ENCODE assay signal across 24 cellular contexts in genomic region chr1:45867697-45868346, GRCh38.
DNase-seq lines count a peak whose midpoint lies in the region; ATAC-seq, FAIRE-seq and TF ChIP-seq lines count a peak whose summit lies in the region.
"Had no signal": no experiment of that assay in that cellular context is flagged by ENCODE, and none has a peak within 500 bp of the region (broad histone marks: within the 10 kb centered on the region; RNA-seq: fewer than 3 reads in every experiment).

No MANE protein-coding gene starts in this region.

- H3K9ac ChIP-seq in PC-3 (ENCODE audit: low read length) (no peak overlapping the region), HepG2 (ENCODE audit: insufficient read depth, low read depth, low read length) (peak overlapping the region; percentile 58)

- ATAC-seq in activated naive CD8-positive, alpha-beta T cell treated with anti-CD3 and anti-CD28 coated beads, Interleukin-2, amount 50 U/mL, for 24 hours = peak; percentile 33
- ATAC-seq in PC-3 = peak; percentile 5; the same call in 1 of the 2 replicates
- ATAC-seq in HepG2 = peak; percentile 60
- ATAC-seq in GM21390 (IDR thresholded peaks at IDR 0.05; ENCODE audit: unreplicated experiment) = no peak

- no peaks in the 10 kb centered on the region for H3K36me3 Mint-ChIP-seq in activated naive CD8-positive, alpha-beta T cell treated with anti-CD3 and anti-CD28 coated beads, Interleukin-2, amount 50 U/mL, for 24 hours (ENCODE audit: low read depth)
- H3K36me3 Mint-ChIP-seq in activated naive CD8-positive, alpha-beta T cell treated with anti-CD3 and anti-CD28 coated beads for 36 hours = no peaks in the 10 kb centered on the region

- H2AFZ ChIP-seq in PC-3 (ENCODE audit: low read length) (no peak overlapping the region), HepG2 (ENCODE audit: low read length) (no peak overlapping the region)
- H2AFZ ChIP-seq: PC-9 had no signal

- no peaks in the 10 kb centered on the region for H3K9me2 ChIP-seq in PC-3 (replicated peaks; ENCODE audit: low read length)

- in situ Hi-C loops in HepG2 (cut with HindIII; ENCODE audit: extremely low pct_ligation_motif_present, low pct_unique_long_range_greater_than_20kb) = no loop called here

- intact Hi-C loops in PC-3 (cut with micrococcal nuclease) (no loop called here), HepG2 (cut with micrococcal nuclease; ENCODE audit: unreplicated experiment) (no loop called here)

- H3K4me3 ChIP-seq in PC-3 (ENCODE audit: low read length) = no peak overlapping the region
- peak overlapping the region in 1 of 3 experiments; percentile 20; a peak in 1 of 6 replicates for H3K4me3 ChIP-seq in HepG2 (replicated peaks in 1 of 3; ENCODE audit: insufficient read depth in 1 of 3, low read depth in 2 of 3, low read length in 3 of 3)
- H3K4me3 ChIP-seq: HAP-1, MG63, PC-9, SJCRH30 had no signal

- WGBS in HepG2 (ENCODE audit: low lambda C conversion rate) = 21% methylated on average over 2 of the region's 2 CpGs

- H3K4me1 ChIP-seq in PC-3 (ENCODE audit: insufficient read depth, low read length) = peaks cover 72% of the 10 kb centered on the region
- H3K4me1 ChIP-seq in HepG2 (ENCODE audit: insufficient read depth, low read length) = peaks cover 88% of the 10 kb centered on the region

- no peak overlapping the region for H3K4me3 Mint-ChIP-seq in activated naive CD8-positive, alpha-beta T cell treated with anti-CD3 and anti-CD28 coated beads, Interleukin-2, amount 50 U/mL, for 24 hours
- H3K4me3 Mint-ChIP-seq in activated naive CD8-positive, alpha-beta T cell treated with anti-CD3 and anti-CD28 coated beads for 36 hours = no peak overlapping the region
- H3K4me3 Mint-ChIP-seq: CD4-positive, alpha-beta T cell had no signal

- H4K20me1 ChIP-seq in PC-3 (ENCODE audit: low read length) (no peaks in the 10 kb centered on the region), HepG2 (ENCODE audit: insufficient read depth, low read length) (no peaks in the 10 kb centered on the region)

- CTCF ChIA-PET in PC-3 (lab: Charles Lee) = no interaction called here
- CTCF ChIA-PET in HepG2 (lab: Yijun Ruan, JAX; ENCODE audit: low intra/inter-chr PET ratio, low total read pairs) = no interaction called here

- H3K27ac Mint-ChIP-seq in activated naive CD8-positive, alpha-beta T cell treated with anti-CD3 and anti-CD28 coated beads, Interleukin-2, amount 50 U/mL, for 24 hours = no peak overlapping the region
- H3K27ac Mint-ChIP-seq in activated naive CD8-positive, alpha-beta T cell treated with anti-CD3 and anti-CD28 coated beads for 36 hours = no peak overlapping the region
- H3K27ac Mint-ChIP-seq: CD4-positive, alpha-beta T cell had no signal

- peak overlapping the region; percentile 5; the same call in 1 of the 2 replicates for H3K27ac ChIP-seq in PC-3 (ENCODE audit: low read length)
- H3K27ac ChIP-seq in HepG2 (ENCODE audit: extremely low read length, insufficient read depth, low read length) = peak overlapping the region; percentile 81
- H3K27ac ChIP-seq: SJCRH30 had no signal

- H3K27me3 ChIP-seq in PC-3 (ENCODE audit: low read length) (no peaks in the 10 kb centered on the region), HepG2 (ENCODE audit: control insufficient read depth in 1 of 2, insufficient read depth in 2 of 2, low read length in 2 of 2) (no peaks in the 10 kb centered on the region)
- H3K27me3 ChIP-seq: MG63, SJCRH30 had no signal

- TF ChIP-seq CTCF in PC-3 (conservative IDR thresholded peaks at IDR 0.05; ENCODE audit: low read depth, low read length) (no peak), HepG2 (CRISPR knock-in tag; IDR thresholded peaks at IDR 0.05) (no peak)

- H3K9me3 ChIP-seq in PC-3 (ENCODE audit: low read length) (no peaks in the 10 kb centered on the region), HepG2 (ENCODE audit: low read length) (no peaks in the 10 kb centered on the region)
- H3K9me3 ChIP-seq: Caco-2, HAP-1, MG63, SJCRH30 had no signal

- peak; percentile 86 for FAIRE-seq in HepG2 (lab: Jason Lieb, UNC)

- no peak overlapping the region for H3K4me2 ChIP-seq in PC-3 (ENCODE audit: low read length)
- H3K4me2 ChIP-seq in HepG2 (ENCODE audit: low read depth, low read length) = peak overlapping the region; percentile 67
- H3K4me2 ChIP-seq: PC-9 had no signal

- no peak for TF ChIP-seq RAD21 in HepG2 (CRISPR knock-in tag; IDR thresholded peaks at IDR 0.05)

- no peak for TF ChIP-seq POLR2A in HepG2 (IDR thresholded peaks at IDR 0.05; ENCODE audit: insufficient read depth in 1 of 2, low read depth in 2 of 2, low read length in 2 of 2)

- no peak for DNase-seq in activated naive CD8-positive, alpha-beta T cell treated with anti-CD3 and anti-CD28 coated beads, Interleukin-2, amount 50 U/mL, for 24 hours
- no peak for DNase-seq in activated naive CD8-positive, alpha-beta T cell treated with anti-CD3 and anti-CD28 coated beads for 36 hours
- DNase-seq in PC-3 (peak; percentile 37), HepG2 (ENCODE audit: low spot score) (peak; percentile 78), NK-92 (lab: John Stamatoyannopoulos, UW; ENCODE audit: unreplicated experiment) (no peak), AG08396 (ENCODE audit: low spot score) (no peak), SW 1271 (lab: John Stamatoyannopoulos, UW) (no peak)
- DNase-seq: 8988T; Caco-2; CD4-positive, alpha-beta T cell; DMS153; EL; Kasumi-1; MG63; NCI-H1092; NCI-H1436 treated with DMSO at 0.1 percent for 48 hours; NCI-H2029 treated with DMSO at 0.1 percent for 48 hours; NCI-H2171 treated with DMSO at 0.1 percent for 48 hours; NCI-H446; NCI-H526 treated with DMSO at 0.1 percent for 48 hours; PC-9; SJCRH30 had no signal

- no peaks in the 10 kb centered on the region for H3K36me3 ChIP-seq in PC-3 (ENCODE audit: low read depth, low read length)
- H3K36me3 ChIP-seq in HepG2 (replicated peaks in 1 of 2; ENCODE audit: control insufficient read depth in 1 of 2, insufficient read depth in 2 of 2, low read length in 2 of 2) = no peaks in the 10 kb centered on the region
- H3K36me3 ChIP-seq: HAP-1, MG63, SJCRH30 had no signal

- peaks cover 3% of the 10 kb centered on the region for H3K9me3 Mint-ChIP-seq in activated naive CD8-positive, alpha-beta T cell treated with anti-CD3 and anti-CD28 coated beads, Interleukin-2, amount 50 U/mL, for 24 hours
- H3K9me3 Mint-ChIP-seq in activated naive CD8-positive, alpha-beta T cell treated with anti-CD3 and anti-CD28 coated beads for 36 hours = no peaks in the 10 kb centered on the region
- H3K9me3 Mint-ChIP-seq: CD4-positive, alpha-beta T cell had no signal

- peaks cover 64% of the 10 kb centered on the region for H3K79me2 ChIP-seq in PC-3 (ENCODE audit: low read length)
- H3K79me2 ChIP-seq in HepG2 (ENCODE audit: insufficient read depth, low read length) = peaks cover 52% of the 10 kb centered on the region

- TF ChIP-seq EP300 in HepG2 (IDR thresholded peaks at IDR 0.05; ENCODE audit: low read depth in 2 of 2, low read length in 2 of 2) = peak in 1 of 2 experiments; percentile 19; a peak in 1 of 4 replicates
- TF ChIP-seq EP300 in HepG2 (CRISPR knock-in tag; IDR thresholded peaks at IDR 0.05; ENCODE audit: borderline replicate concordance) = no peak

- H3K27me3 Mint-ChIP-seq in activated naive CD8-positive, alpha-beta T cell treated with anti-CD3 and anti-CD28 coated beads, Interleukin-2, amount 50 U/mL, for 24 hours = peaks cover 2% of the 10 kb centered on the region
- peaks cover 3% of the 10 kb centered on the region for H3K27me3 Mint-ChIP-seq in activated naive CD8-positive, alpha-beta T cell treated with anti-CD3 and anti-CD28 coated beads for 36 hours
- H3K27me3 Mint-ChIP-seq: CD4-positive, alpha-beta T cell had no signal

- H3K4me1 Mint-ChIP-seq in activated naive CD8-positive, alpha-beta T cell treated with anti-CD3 and anti-CD28 coated beads, Interleukin-2, amount 50 U/mL, for 24 hours = peaks cover 11% of the 10 kb centered on the region
- H3K4me1 Mint-ChIP-seq in activated naive CD8-positive, alpha-beta T cell treated with anti-CD3 and anti-CD28 coated beads for 36 hours = peaks cover 10% of the 10 kb centered on the region

- POLR2A ChIA-PET in PC-3 (lab: Charles Lee; ENCODE audit: unreplicated experiment) = interaction anchor here (0.7 kb wide), 1 partner anchor 63 kb away, joined by 4 read pairs; no protein-coding TSS in a partner anchor
- POLR2A ChIA-PET in HepG2 (lab: Yijun Ruan, JAX) = interaction anchor here (0.6 to 0.8 kb wide), 2 partner anchors 17 to 46 kb away, joined by 3 read pairs; no protein-coding TSS in a partner anchor

- no peaks in the 10 kb centered on the region for H3F3A ChIP-seq in PC-3 (ENCODE audit: low read length, unreplicated experiment)

- BruUV-seq in PC-3 (replicated peaks; lab: Mats Ljungman, UMichigan) (no TSS peak), HepG2 (replicated peaks; lab: Mats Ljungman, UMichigan) (no TSS peak)

TF ChIP-seq in HepG2, 621 proteins besides CTCF, POLR2A, EP300 and RAD21 (continues in another document):
- no peak for TF ChIP-seq SNAPC2 (CRISPR knock-in tag; IDR thresholded peaks at IDR 0.05)
- TF ChIP-seq ZBTB43 (CRISPR knock-in tag; conservative IDR thresholded peaks at IDR 0.05) = no peak
- TF ChIP-seq ZBTB33 (CRISPR knock-in tag; IDR thresholded peaks at IDR 0.05) = no peak

Comparison
In these comparisons a context has a peak if more than half of its experiments do, and no peak if none do; other contexts are left out.
1. DNase-seq: peak in PC-3 (single experiment) and HepG2 (single experiment); none in activated naive CD8-positive, alpha-beta T cell treated with anti-CD3 and anti-CD28 coated beads, Interleukin-2, amount 50 U/mL, for 24 hours (single experiment), activated naive CD8-positive, alpha-beta T cell treated with anti-CD3 and anti-CD28 coated beads for 36 hours (single experiment), NK-92 (single experiment), AG08396 (single experiment) and SW 1271 (0 of 2).